ENCODE assay signal across 18 cellular contexts in genomic region chr12:26172013-26172412, GRCh38. TPM values are rescaled to one million over a fixed set of nuclear protein-coding genes. Genes with fewer than 3 reads are reported as not detected.
DNase-seq lines count a peak whose midpoint lies in the region; ATAC-seq, FAIRE-seq and TF ChIP-seq lines count a peak whose summit lies in the region.
"Had no signal": no experiment of that assay in that cellular context is flagged by ENCODE, and none has a peak within 500 bp of the region (broad histone marks: within the 10 kb centered on the region; RNA-seq: fewer than 3 reads in every experiment).

No MANE protein-coding gene starts in this region.

- BruUV-seq in IMR-90 (replicated peaks; lab: Mats Ljungman, UMichigan) = no TSS peak

- H3K9me3 ChIP-seq in BE2C (no peaks in the 10 kb centered on the region), IMR-90 (ENCODE audit: control insufficient read depth, insufficient read depth, low read length) (no peaks in the 10 kb centered on the region), H1 (ENCODE audit: insufficient read depth in 2 of 2, low read depth in 1 of 2, low read length in 1 of 2) (no peaks in the 10 kb centered on the region)
- H3K9me3 ChIP-seq: BLaER1 treated with 17β-estradiol and CSF1 and Interleukin-3, amounts not matched to agents 10 nM and 100 nM had no signal

- POLR2A ChIA-PET in IMR-90 (lab: Charles Lee; ENCODE audit: unreplicated experiment) = no interaction called here
- POLR2A ChIA-PET in H1 (lab: Charles Lee; ENCODE audit: partially characterized antibody) = no interaction called here

- dilution Hi-C loops in IMR-90 (cut with HindIII; ENCODE audit: low sequenced_read_pairs, unreplicated experiment) = no loop called here

- no peak overlapping the region for H2BK5ac ChIP-seq in IMR-90 (ENCODE audit: low read depth, low read length, poor library complexity, severe bottlenecking)
- no peak overlapping the region for H2BK5ac ChIP-seq in H1 (ENCODE audit: low read depth, low read length)

- H3K4ac ChIP-seq in IMR-90 (ENCODE audit: low read depth, low read length) (no peak overlapping the region), H1 (replicated peaks; ENCODE audit: insufficient read length, low read depth, low read length) (no peak overlapping the region)

- H2BK12ac ChIP-seq in H1 (ENCODE audit: low read depth, low read length) = no peak overlapping the region

- FAIRE-seq in H1 (lab: Jason Lieb, UNC) = no peak
- FAIRE-seq: GM12891, GM18507 had no signal

- H4K5ac ChIP-seq in IMR-90 (ENCODE audit: low read depth, low read length) (no peak overlapping the region), H1 (ENCODE audit: insufficient read length, low read depth, low read length) (no peak overlapping the region)

- TF ChIP-seq RAD21 in IMR-90 (IDR thresholded peaks at IDR 0.05; ENCODE audit: low read length) = no peak
- no peak for TF ChIP-seq RAD21 in H1 (IDR thresholded peaks at IDR 0.05 in 1 of 2, conservative IDR thresholded peaks at IDR 0.05 in 1 of 2; ENCODE audit: low read depth in 2 of 2, low read length in 2 of 2)

- TF ChIP-seq POLR2A in IMR-90 (IDR thresholded peaks at IDR 0.05; ENCODE audit: low read depth, low read length) (no peak), H1 (IDR thresholded peaks at IDR 0.05; ENCODE audit: control extremely low read depth in 1 of 2, low read depth in 2 of 2, low read length in 2 of 2) (no peak)

- no peak for TF ChIP-seq EP300 in H1 (IDR thresholded peaks at IDR 0.05; ENCODE audit: borderline replicate concordance in 1 of 2, low read depth in 2 of 2, low read length in 2 of 2)

- no peak overlapping the region for H2AK9ac ChIP-seq in IMR-90 (replicated peaks; ENCODE audit: low read depth, low read length, poor library complexity)

- H3K79me1 ChIP-seq in IMR-90 (ENCODE audit: low read depth in 1 of 2, low read length in 2 of 2) (no peaks in the 10 kb centered on the region), H1 (ENCODE audit: low read depth, low read length) (no peaks in the 10 kb centered on the region)

- H3K14ac ChIP-seq in IMR-90 (replicated peaks; ENCODE audit: low read depth, low read length) (no peak overlapping the region), H1 (ENCODE audit: insufficient read length) (no peak overlapping the region)

- H2BK120ac ChIP-seq in IMR-90 (ENCODE audit: low read depth, low read length) = no peak overlapping the region
- H2BK120ac ChIP-seq in H1 (replicated peaks; ENCODE audit: low read depth, low read length) = no peak overlapping the region

- no peak for ATAC-seq in IMR-90 (ENCODE audit: low read depth)
- ATAC-seq in GM21737 (IDR thresholded peaks at IDR 0.05; ENCODE audit: unreplicated experiment) = no peak
- ATAC-seq in HG02852 (IDR thresholded peaks at IDR 0.05; ENCODE audit: unreplicated experiment) = no peak
- ATAC-seq: HCT116 had no signal

- H4K91ac ChIP-seq in IMR-90 (ENCODE audit: insufficient read depth, low read depth, low read length) = no peak overlapping the region
- no peak overlapping the region for H4K91ac ChIP-seq in H1 (replicated peaks; ENCODE audit: insufficient read length, low read length)

- TF ChIP-seq CTCF in BE2C (IDR thresholded peaks at IDR 0.05; ENCODE audit: low read depth, low read length) (no peak), IMR-90 (conservative IDR thresholded peaks at IDR 0.05; ENCODE audit: low read depth, low read length) (no peak), H1 (IDR thresholded peaks at IDR 0.05; ENCODE audit: control extremely low read depth in 1 of 3, insufficient read depth in 1 of 3, low read depth in 1 of 3, low read length in 3 of 3) (no peak)

- CTCF ChIA-PET in IMR-90 (lab: Yijun Ruan, JAX) = no interaction called here
- CTCF ChIA-PET in H1 (lab: Charles Lee; ENCODE audit: partially characterized antibody) = interaction anchor here (0.6 kb wide), 1 partner anchor 192 kb away, joined by 3 read pairs; no protein-coding TSS in a partner anchor

- no peak for DNase-seq in BE2C
- DNase-seq in IMR-90 = no peak
- no peak for DNase-seq in H1 (ENCODE audit: low read depth in 1 of 2, low spot score in 2 of 2)
- DNase-seq in dedifferentiated amniotic fluid mesenchymal stem cell (ENCODE audit: extremely low spot score) = no peak
- DNase-seq: CD4-positive, alpha-beta T cell; CD8-positive, alpha-beta memory T cell; DMS53; DMS79 treated with DMSO at 0.1 percent for 48 hours; GF-D8; GM23248; H9 had no signal

- H4K8ac ChIP-seq in IMR-90 (ENCODE audit: low read depth in 2 of 2, low read length in 2 of 2) = no peak overlapping the region
- no peak overlapping the region for H4K8ac ChIP-seq in H1 (ENCODE audit: extremely low read depth, insufficient read depth, low read length)

- in situ Hi-C loops in IMR-90 (cut with MboI; ENCODE audit: low sequenced_read_pairs) = no loop called here

- no peak overlapping the region for H2BK20ac ChIP-seq in IMR-90 (ENCODE audit: low read depth, low read length)
- no peak overlapping the region for H2BK20ac ChIP-seq in H1 (ENCODE audit: low read length)

- H3K4me1 ChIP-seq in BE2C (peaks cover 2% of the 10 kb centered on the region; the same call in 1 of the 2 replicates), IMR-90 (ENCODE audit: control insufficient read depth, insufficient read depth, low read length) (no peaks in the 10 kb centered on the region), H1 (replicated peaks in 1 of 4; ENCODE audit: control insufficient read depth in 3 of 4, insufficient read depth in 4 of 4, low read length in 3 of 4) (no peaks in the 10 kb centered on the region)
- H3K4me1 ChIP-seq: BLaER1 treated with 17β-estradiol and CSF1 and Interleukin-3, amounts not matched to agents 10 nM and 100 nM had no signal

- no peak overlapping the region for H2AK5ac ChIP-seq in IMR-90 (ENCODE audit: low read depth, low read length)
- H2AK5ac ChIP-seq in H1 (ENCODE audit: low read depth, low read length) = no peak overlapping the region

- no peak overlapping the region for H3K4me2 ChIP-seq in IMR-90 (ENCODE audit: low read depth, low read length)
- no peak overlapping the region for H3K4me2 ChIP-seq in H1 (ENCODE audit: insufficient read depth in 1 of 2, low read depth in 2 of 2, low read length in 2 of 2)
- H3K4me2 ChIP-seq: BLaER1 treated with 17β-estradiol and CSF1 and Interleukin-3, amounts not matched to agents 10 nM and 100 nM had no signal

- H2BK15ac ChIP-seq in IMR-90 (ENCODE audit: low read depth, low read length) (no peak overlapping the region), H1 (ENCODE audit: low read length) (no peak overlapping the region)

- H3K18ac ChIP-seq in IMR-90 (ENCODE audit: low read depth, low read length) = no peak overlapping the region
- H3K18ac ChIP-seq in H1 (ENCODE audit: extremely low read depth, low read length) = no peak overlapping the region

- H2AFZ ChIP-seq in IMR-90 (replicated peaks; ENCODE audit: low read length, poor library complexity) = no peak overlapping the region
- H2AFZ ChIP-seq in H1 (ENCODE audit: low read length) = no peak overlapping the region
- H2AFZ ChIP-seq: GM23248 had no signal

- WGBS in IMR-90 (ENCODE audit: extremely low coverage in 2 of 2, insufficient read length in 1 of 2), 2 experiments = no CpG with 5 or more reads among the region's 4 CpGs
- WGBS in H1 (ENCODE audit: extremely low coverage in 1 of 2, insufficient coverage in 1 of 2, insufficient read length in 1 of 2, insufficient replicate concordance in 2 of 2, low coverage in 1 of 2, low lambda C conversion rate in 2 of 2, missing lambda C conversion rate in 1 of 2), 2 experiments = 93% methylated on average over 4 of the region's 4 CpGs; no CpG with 5 or more reads in 1 of the 2 experiments

- H3K79me2 ChIP-seq in H1 (ENCODE audit: control insufficient read depth in 1 of 2, insufficient read depth in 2 of 2, low read length in 2 of 2) = no peaks in the 10 kb centered on the region

- no peaks in the 10 kb centered on the region for H3K23me2 ChIP-seq in H1 (ENCODE audit: low read depth, low read length)

- H3K56ac ChIP-seq in IMR-90 (ENCODE audit: extremely low read depth, insufficient read depth, low read length) (no peak overlapping the region), H1 (replicated peaks; ENCODE audit: insufficient read length, low read depth, low read length) (no peak overlapping the region)

- H3K9ac ChIP-seq in IMR-90 (ENCODE audit: low read depth, low read length) (no peak overlapping the region), H1 (replicated peaks in 1 of 4; ENCODE audit: extremely low read depth in 1 of 4, low read depth in 3 of 4, low read length in 3 of 4) (no peak overlapping the region)
- H3K9ac ChIP-seq: BLaER1 treated with 17β-estradiol and CSF1 and Interleukin-3, amounts not matched to agents 10 nM and 100 nM; GM23248 had no signal

- intact Hi-C loops in IMR-90 (cut with micrococcal nuclease) = no loop called here

- H4K20me1 ChIP-seq in IMR-90 (ENCODE audit: insufficient read depth, low read length) (no peaks in the 10 kb centered on the region), H1 (replicated peaks in 1 of 2; ENCODE audit: control insufficient read depth in 1 of 2, insufficient read depth in 2 of 2, low read length in 2 of 2) (no peaks in the 10 kb centered on the region)
- H4K20me1 ChIP-seq: BLaER1 treated with 17β-estradiol and CSF1 and Interleukin-3, amounts not matched to agents 10 nM and 100 nM had no signal

- H3K36me3 ChIP-seq in BE2C (no peaks in the 10 kb centered on the region), IMR-90 (ENCODE audit: control insufficient read depth, insufficient read depth, low read length) (no peaks in the 10 kb centered on the region), H1 (ENCODE audit: control insufficient read depth in 2 of 4, insufficient read depth in 4 of 4, low read length in 3 of 4) (no peaks in the 10 kb centered on the region)
- H3K36me3 ChIP-seq: BLaER1 treated with 17β-estradiol and CSF1 and Interleukin-3, amounts not matched to agents 10 nM and 100 nM had no signal

- no peak overlapping the region for H3K23ac ChIP-seq in IMR-90 (ENCODE audit: low read depth, low read length)
- no peak overlapping the region for H3K23ac ChIP-seq in H1 (ENCODE audit: insufficient read length)

- H3K27ac ChIP-seq in IMR-90 (ENCODE audit: insufficient read depth, low read length) (no peak overlapping the region), H1 (ENCODE audit: low read depth, low read length) (no peak overlapping the region)
- H3K27ac ChIP-seq: BLaER1 treated with 17β-estradiol and CSF1 and Interleukin-3, amounts not matched to agents 10 nM and 100 nM; GM23248 had no signal

- H3K4me3 ChIP-seq in BE2C (ENCODE audit: low read depth, low read length) (peak overlapping the region; percentile 36; the same call in 1 of the 2 replicates), IMR-90 (ENCODE audit: insufficient read depth, low read depth, low read length) (no peak overlapping the region), H1 (ENCODE audit: extremely low read depth in 1 of 4, insufficient read depth in 2 of 4, low read depth in 3 of 4, low read length in 4 of 4) (no peak overlapping the region)
- H3K4me3 ChIP-seq: BLaER1 treated with 17β-estradiol and CSF1 and Interleukin-3, amounts not matched to agents 10 nM and 100 nM; GM23248 had no signal

- no peaks in the 10 kb centered on the region for H3K27me3 ChIP-seq in BE2C
- H3K27me3 ChIP-seq in IMR-90 (ENCODE audit: control insufficient read depth, insufficient read depth, low read length) = peaks cover 13% of the 10 kb centered on the region
- H3K27me3 ChIP-seq in H1 (replicated peaks in 1 of 4; ENCODE audit: control insufficient read depth in 3 of 4, extremely low read depth in 1 of 4, insufficient read depth in 3 of 4, low read length in 3 of 4) = no peaks in the 10 kb centered on the region
- H3K27me3 ChIP-seq: BLaER1 treated with 17β-estradiol and CSF1 and Interleukin-3, amounts not matched to agents 10 nM and 100 nM had no signal

- H3K9me1 ChIP-seq in IMR-90 (ENCODE audit: insufficient read depth, low read length) = no peaks in the 10 kb centered on the region

RNA-seq across cellular contexts. Expression of gene SSPN, which starts 23.4 kb away (rescaled TPM):
- 2.6 TPM for polyA plus RNA-seq in BE2C (2012; ENCODE audit: insufficient read depth, insufficient read length, low read depth)
- total RNA-seq in IMR-90 (2012; rRNA removed) = 5.6 and 7.8 TPM in 2 replicates
- polyA plus RNA-seq in IMR-90 (2012; rRNA removed) = 3.5 and 4.1 TPM in 2 replicates
- 2.8 and 4.8 TPM in 2 replicates for polyA plus RNA-seq in IMR-90 (2012; cell fraction: cytosol; rRNA removed)
- polyA plus RNA-seq in IMR-90 (2012; cell fraction: nucleus; rRNA removed; ENCODE audit: low replicate concordance) = 0.85 and 2.2 TPM in 2 replicates
- 0.86 and 0.98 TPM in 2 replicates for total RNA-seq in H1 (2021; fragmentation: NEBNext Ultra II Directional; extraction: Animal tissue kit (Norgen Biotek cat#: 25700))
- polyA plus RNA-seq in H1 (2011; rRNA removed) = 1.8 and 2.9 TPM in 2 replicates
- 0.50 TPM for polyA plus RNA-seq in H1 (2011; cell fraction: cytosol; rRNA removed)
- polyA plus RNA-seq in H1 (2011; cell fraction: nucleus; rRNA removed) = 1.9 TPM
- 0.65 to 1.0 TPM (median 0.81 TPM) in 4 replicates for polyA plus RNA-seq in H1 (2012, experiment 1 of 2)
- polyA plus RNA-seq in H1 (2012, experiment 2 of 2) = 0.04 TPM
- polyA plus RNA-seq in H1 (2013, experiment 1 of 2) = 1.3 TPM
- 0.66 TPM for polyA plus RNA-seq in H1 (2013, experiment 2 of 2)
- polyA minus RNA-seq in H1 (2011; rRNA and poly(A)+ RNA removed) = 0.47 and 2.3 TPM in 2 replicates
- 3.0 TPM for polyA minus RNA-seq in H1 (2011; cell fraction: cytosol; rRNA and poly(A)+ RNA removed)
- polyA minus RNA-seq in H1 (2011; cell fraction: nucleus; rRNA and poly(A)+ RNA removed) = 0.80 TPM
- total RNA-seq: CD4-positive, alpha-beta T cell; CD8-positive, alpha-beta memory T cell had no signal
- polyA plus RNA-seq: CD8-positive, alpha-beta memory T cell had no signal

RNA-seq across cellular contexts. Expression of gene BHLHE41, which starts 47.2 kb away (rescaled TPM):
- 0.45 TPM for polyA plus RNA-seq in BE2C (2012; ENCODE audit: insufficient read depth, insufficient read length, low read depth)
- total RNA-seq in IMR-90 (2012; rRNA removed) = 0.72 and 1.1 TPM in 2 replicates
- 3.8 and 5.2 TPM in 2 replicates for polyA plus RNA-seq in IMR-90 (2012; rRNA removed)
- polyA plus RNA-seq in IMR-90 (2012; cell fraction: cytosol; rRNA removed) = 0.64 and 1.6 TPM in 2 replicates
- polyA plus RNA-seq in IMR-90 (2012; cell fraction: nucleus; rRNA removed; ENCODE audit: low replicate concordance) = 5.6 and 8.7 TPM in 2 replicates
- 1.6 and 3.4 TPM in 2 replicates for total RNA-seq in H1 (2021; fragmentation: NEBNext Ultra II Directional; extraction: Animal tissue kit (Norgen Biotek cat#: 25700))
- polyA plus RNA-seq in H1 (2011; rRNA removed) = 0.58 and 1.1 TPM in 2 replicates
- polyA plus RNA-seq in H1 (2011; cell fraction: cytosol; rRNA removed) = 0.49 TPM
- polyA plus RNA-seq in H1 (2011; cell fraction: nucleus; rRNA removed) = 2.5 TPM
- 0.73 to 2.2 TPM (median 0.84 TPM) in 4 replicates for polyA plus RNA-seq in H1 (2012, experiment 1 of 2)
- 0.09 TPM for polyA plus RNA-seq in H1 (2012, experiment 2 of 2)
- 5.3 TPM for polyA plus RNA-seq in H1 (2013, experiment 1 of 2)
- polyA plus RNA-seq in H1 (2013, experiment 2 of 2) = 5.5 TPM
- 0.79 and 1.1 TPM in 2 replicates for polyA minus RNA-seq in H1 (2011; rRNA and poly(A)+ RNA removed)
- 0.37 TPM for polyA minus RNA-seq in H1 (2011; cell fraction: cytosol; rRNA and poly(A)+ RNA removed)
- polyA minus RNA-seq in H1 (2011; cell fraction: nucleus; rRNA and poly(A)+ RNA removed) = 0.20 TPM
- total RNA-seq: CD4-positive, alpha-beta T cell; CD8-positive, alpha-beta memory T cell had no signal
- polyA plus RNA-seq: CD14-positive monocyte; CD8-positive, alpha-beta memory T cell had no signal
